In the genomic region with DNA sequence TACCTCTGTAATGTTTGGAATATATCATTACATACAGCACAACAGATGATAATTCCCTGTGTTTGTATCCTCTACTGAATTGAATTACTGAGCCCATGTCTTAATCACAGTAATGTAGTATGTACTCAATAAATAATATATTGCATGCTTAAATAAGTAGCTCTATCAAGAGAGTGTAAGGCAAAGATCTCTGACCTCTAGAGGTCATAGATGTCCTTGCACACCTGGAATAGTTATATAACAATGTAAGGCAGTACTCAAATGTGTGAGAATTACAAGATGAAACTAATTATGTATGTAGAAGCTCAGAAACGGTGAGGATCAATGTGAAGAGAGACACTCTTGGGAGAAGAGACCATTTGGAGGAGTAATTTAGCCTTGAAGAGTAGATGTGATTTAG, we compare ENCODE assay signal across 21 cellular contexts. TPM values are rescaled to one million over a fixed set of nuclear protein-coding genes. Genes with fewer than 3 reads are reported as not detected.
A peak's percentile ranks its signal among the peaks of the same experiment; 100 is the strongest.
DNase-seq lines count a peak whose midpoint lies in the region; ATAC-seq, FAIRE-seq and TF ChIP-seq lines count a peak whose summit lies in the region.
"Had no signal": no experiment of that assay in that cellular context is flagged by ENCODE, and none has a peak within 500 bp of the region (broad histone marks: within the 10 kb centered on the region; RNA-seq: fewer than 3 reads in every experiment).

No MANE protein-coding gene starts in this region.

- peak; percentile 24 for FAIRE-seq in GM12892 (lab: Jason Lieb, UNC)
- FAIRE-seq: K562 had no signal

- peaks cover 6% of the 10 kb centered on the region for H3K4me1 Mint-ChIP-seq in CD4-positive, alpha-beta T cell (ENCODE audit: low read depth)

- H3K36me3 ChIP-seq in OCI-LY7 (ENCODE audit: insufficient read depth, low read length) (peaks cover 98% of the 10 kb centered on the region), adrenal gland (replicated peaks in 1 of 2) (peaks cover 0 to 92% of the 10 kb centered on the region in 2 donors)

- POLR2A ChIA-PET in CD4-positive, alpha-beta T cell (lab: Charles Lee), result interaction anchor here (1.0 kb wide), 1 partner anchor 30 kb away, joined by 3 read pairs; no protein-coding TSS in a partner anchor
- POLR2A ChIA-PET in OCI-LY7 (lab: Charles Lee), result interaction anchor here (0.6 kb wide), 1 partner anchor 60 kb away, joined by 3 read pairs; no protein-coding TSS in a partner anchor

- H3K4me1 ChIP-seq in OCI-LY7 (ENCODE audit: insufficient read depth, low read length, poor library complexity, severe bottlenecking) (no peaks in the 10 kb centered on the region), adrenal gland (replicated peaks in 1 of 2) (no peaks in the 10 kb centered on the region)
- H3K4me1 ChIP-seq: BE2C, HAP-1 had no signal

- no peaks in the 10 kb centered on the region for H3K27me3 ChIP-seq in CD4-positive, alpha-beta T cell (ENCODE audit: control insufficient read depth, insufficient read depth, low read length)
- H3K27me3 ChIP-seq in adrenal gland, result no peaks in the 10 kb centered on the region
- H3K27me3 ChIP-seq: BE2C had no signal

- no peak overlapping the region for H2AFZ ChIP-seq in OCI-LY7 (ENCODE audit: low read length)

- no peaks in the 10 kb centered on the region for H3K9me3 ChIP-seq in CD4-positive, alpha-beta T cell (ENCODE audit: control insufficient read depth, low read length)
- H3K9me3 ChIP-seq in OCI-LY7 (ENCODE audit: low read length), result no peaks in the 10 kb centered on the region
- H3K9me3 ChIP-seq in adrenal gland (replicated peaks in 1 of 3), result no peaks in the 10 kb centered on the region
- H3K9me3 ChIP-seq: BE2C, HAP-1 had no signal

- H3K9me3 Mint-ChIP-seq in CD4-positive, alpha-beta T cell, result no peaks in the 10 kb centered on the region
- H3K9me3 Mint-ChIP-seq: CD8-positive, alpha-beta memory T cell had no signal

- 50 to 76% (median 64%) methylated on average over 1 of the region's 1 CpG for WGBS in adrenal gland, 4 donors

- H4K20me1 ChIP-seq in OCI-LY7 (ENCODE audit: insufficient read depth, low read length), result no peaks in the 10 kb centered on the region

- H3K27me3 Mint-ChIP-seq in CD4-positive, alpha-beta T cell, result no peaks in the 10 kb centered on the region

- H3K27ac Mint-ChIP-seq in CD4-positive, alpha-beta T cell, result peak overlapping the region; percentile 4

- no peaks in the 10 kb centered on the region for H3K79me2 ChIP-seq in OCI-LY7 (ENCODE audit: insufficient read depth, low read depth, low read length)

- peak; percentile 55 for ATAC-seq in CD4-positive, alpha-beta T cell (ENCODE audit: poor library complexity)
- peak; percentile 37 for ATAC-seq in left lobe of liver
- ATAC-seq: K562, SK-N-SH treated with all-trans-retinoic acid at 6 μM for 48 hours had no signal

- DNase-seq in CD4-positive, alpha-beta T cell, result no peak
- no peak for DNase-seq in GM12892 (ENCODE audit: insufficient read length)
- peak; percentile 24 for DNase-seq in OCI-LY7 (ENCODE audit: low spot score)
- no peak for DNase-seq in left lobe of liver (ENCODE audit: low spot score)
- DNase-seq in islet precursor cell, result no peak
- DNase-seq in adrenal gland, result no peak
- no peak for DNase-seq in D341Med (ENCODE audit: low spot score)
- no peak for DNase-seq in NCI-H128 (lab: John Stamatoyannopoulos, UW; ENCODE audit: unreplicated experiment)
- DNase-seq: BE2C; CD8-positive, alpha-beta memory T cell; GF-D8; NCI-H146; NCI-H510A treated with DMSO at 0.1 percent for 48 hours; SHP77; T-helper 1 cell had no signal

- no peak overlapping the region for H3K27ac ChIP-seq in CD4-positive, alpha-beta T cell (ENCODE audit: low read depth, low read length)
- H3K27ac ChIP-seq in OCI-LY7 (ENCODE audit: low read depth, low read length, poor library complexity, severe bottlenecking), result no peak overlapping the region
- no peak overlapping the region for H3K27ac ChIP-seq in adrenal gland
- H3K27ac ChIP-seq: HL-60 had no signal

- intact Hi-C loops in CD4-positive, alpha-beta T cell (cut with DNase I, micrococcal nuclease), result loop anchor here in 1 of 2 experiments (5.0 kb wide), 1 partner anchor 177 kb away; no protein-coding TSS in a partner anchor
- intact Hi-C loops in OCI-LY7 (cut with micrococcal nuclease; ENCODE audit: unreplicated experiment) (loop anchor here (10.0 kb wide), 1 partner anchor 179 kb away; no protein-coding TSS in a partner anchor), adrenal gland (cut with DNase I) (loop anchor here in 1 of 2 donors (10.0 kb wide), 1 partner anchor 179 kb away; no protein-coding TSS in a partner anchor)

- no peak for TF ChIP-seq CTCF in CD4-positive, alpha-beta T cell (IDR thresholded peaks at IDR 0.05)
- TF ChIP-seq CTCF in OCI-LY7 (conservative IDR thresholded peaks at IDR 0.05; ENCODE audit: low read length), result peak; percentile 65
- TF ChIP-seq CTCF in adrenal gland (IDR thresholded peaks at IDR 0.05), result no peak

- H3K4me3 ChIP-seq in OCI-LY7 (ENCODE audit: low read depth, low read length, poor library complexity, severe bottlenecking) (no peak overlapping the region), adrenal gland (no peak overlapping the region)
- H3K4me3 ChIP-seq: HAP-1, K562 had no signal

- H3K9me2 ChIP-seq in OCI-LY7 (ENCODE audit: insufficient read depth, low read length), result no peaks in the 10 kb centered on the region

- CTCF ChIA-PET in CD4-positive, alpha-beta T cell (lab: Charles Lee), result interaction anchor here (0.7 to 1.0 kb wide), 3 partner anchors 20 to 88 kb away, joined by 3 read pairs; no protein-coding TSS in a partner anchor
- CTCF ChIA-PET in OCI-LY7 (lab: Charles Lee; ENCODE audit: unreplicated experiment), result no interaction called here

- BruUV-seq in OCI-LY7 (replicated peaks; lab: Mats Ljungman, UMichigan), result no TSS peak

- H3K36me3 Mint-ChIP-seq in CD4-positive, alpha-beta T cell (ENCODE audit: low read depth), result peaks cover 90% of the 10 kb centered on the region

- no peak for TF ChIP-seq POLR2A in GM12892 (IDR thresholded peaks at IDR 0.05; ENCODE audit: low read depth, low read length)
- TF ChIP-seq POLR2A in adrenal gland (IDR thresholded peaks at IDR 0.05), result no peak

- no peak overlapping the region for H3K4me3 Mint-ChIP-seq in CD4-positive, alpha-beta T cell
- H3K4me3 Mint-ChIP-seq: CD8-positive, alpha-beta memory T cell had no signal

- H3K4me2 ChIP-seq in OCI-LY7 (ENCODE audit: low read length), result no peak overlapping the region

RNA-seq across cellular contexts. Expression of a gene that starts 14.3 kb away (rescaled TPM):
- total RNA-seq in CD4-positive, alpha-beta T cell, result 1 to 10 TPM; 1.7 to 2.3 TPM
- 1.2 TPM for polyA plus RNA-seq in GM12892 (2012; ENCODE audit: missing spikeins)
- total RNA-seq in OCI-LY7 (2014; rRNA removed; shearing (Covaris generic)), result 2.0 and 2.1 TPM in 2 replicates
- total RNA-seq in OCI-LY7 (2022), result 3.9 and 4.2 TPM in 2 replicates
- total RNA-seq in left lobe of liver, result 0.83 TPM
- total RNA-seq in adrenal gland, result 1 to 10 TPM in 6 of 8 donors, under 1 TPM in 2; 0.18 to 5.9 (median 1.8) TPM
- 10 to 100 TPM in 1 of 3 donors, 1 to 10 TPM in 2; 1.9 to 23.3 (median 2.6) TPM for polyA plus RNA-seq in adrenal gland

RNA-seq across cellular contexts. Expression of a gene that starts 31.0 kb away (rescaled TPM):
- 100 to 1,000 TPM; 279 to 295 TPM for total RNA-seq in CD4-positive, alpha-beta T cell
- polyA plus RNA-seq in GM12892 (2012; ENCODE audit: missing spikeins), result 86.4 TPM
- total RNA-seq in OCI-LY7 (2014; rRNA removed; shearing (Covaris generic)), result 160 and 185 TPM in 2 replicates
- total RNA-seq in OCI-LY7 (2022) (291 and 387 TPM in 2 replicates), left lobe of liver (39.5 TPM), adrenal gland (100 to 1,000 TPM in 5 of 8 donors, 10 to 100 TPM in 3; 38.0 to 164 (median 103) TPM)
- polyA plus RNA-seq in adrenal gland, result 100 to 1,000 TPM in 1 of 3 donors, 10 to 100 TPM in 2; 38.6 to 127 (median 77.0) TPM

RNA-seq across cellular contexts. Expression of a gene that starts 54.4 kb away (rescaled TPM):
- total RNA-seq in CD4-positive, alpha-beta T cell, result 10 to 100 TPM; 19.5 to 22.0 TPM
- polyA plus RNA-seq in GM12892 (2012; ENCODE audit: missing spikeins), result 0.66 TPM
- total RNA-seq in OCI-LY7 (2014; rRNA removed; shearing (Covaris generic)), result not detected in 2 replicates
- not detected in 2 replicates for total RNA-seq in OCI-LY7 (2022)
- total RNA-seq in left lobe of liver, result 0.13 TPM
- under 1 TPM in 5 of 8 donors, not detected in 3; 0.27 to 0.79 (median 0.39) TPM for total RNA-seq in adrenal gland
- 1 to 10 TPM in 2 of 3 donors, under 1 TPM in 1; 0.20 to 1.6 (median 1.1) TPM for polyA plus RNA-seq in adrenal gland
- total RNA-seq: Daoy, K562 had no signal
- polyA plus RNA-seq: AG04450, K562 had no signal

Comparison
In these comparisons a context has a peak if more than half of its experiments do, and no peak if none do; other contexts are left out.
1. RNA of a gene that starts 54.4 kb away (total RNA-seq): 19.5 to 22.0 TPM in CD4-positive, alpha-beta T cell; 0.27 to 0.79 TPM in adrenal gland, 0.13 TPM in left lobe of liver (single experiment) and not detected in OCI-LY7; every median in the first group is over 10 times any median in the second.